ENCODE assay signal across 8 cellular contexts in genomic region chr3:98521897-98522537, GRCh38. TPM values are rescaled to one million over a fixed set of nuclear protein-coding genes. Genes with fewer than 3 reads are reported as not detected.
DNase-seq lines count a peak whose midpoint lies in the region; ATAC-seq and TF ChIP-seq lines count a peak whose summit lies in the region.

No MANE protein-coding gene starts in this region.

- H3K4me3 Mint-ChIP-seq in activated naive CD8-positive, alpha-beta T cell treated with anti-CD3 and anti-CD28 coated beads, Interleukin-2, amount 10 ng/mL, durations not matched to agents 7 days and 5 days = peak overlapping the region; percentile 99

- H3K4me1 ChIP-seq in SJCRH30 = peaks cover 6% of the 10 kb centered on the region; the same call in 1 of the 2 replicates
- H3K4me1 ChIP-seq in cardiac muscle cell (ENCODE audit: low read depth) = peaks cover 4% of the 10 kb centered on the region
- H3K4me1 ChIP-seq in aorta (ENCODE audit: control insufficient read depth in 1 of 2, insufficient read depth in 2 of 2, low read length in 2 of 2) = peaks cover 1 to 7% of the 10 kb centered on the region in 2 donors

- POLR2A ChIA-PET in activated naive CD8-positive, alpha-beta T cell treated with anti-CD3 and anti-CD28 coated beads, Interleukin-2, amount 10 ng/mL, durations not matched to agents 7 days and 5 days (lab: Charles Lee) = interaction anchor here (0.6 to 6.0 kb wide), 20 partner anchors 10 to 71 kb away, joined by 3 to 92 read pairs (median 6); partner anchors contain the start of genes CPOX and GPR15

- no peaks in the 10 kb centered on the region for H3K27me3 ChIP-seq in SJCRH30
- H3K27me3 ChIP-seq in cardiac muscle cell = no peaks in the 10 kb centered on the region
- no peaks in the 10 kb centered on the region for H3K27me3 ChIP-seq in aorta (ENCODE audit: control insufficient read depth in 1 of 2, insufficient read depth in 2 of 2, low read length in 1 of 2)

- H3K4me1 Mint-ChIP-seq in activated naive CD8-positive, alpha-beta T cell treated with anti-CD3 and anti-CD28 coated beads, Interleukin-2, amount 10 ng/mL, durations not matched to agents 7 days and 5 days = peaks cover 51% of the 10 kb centered on the region

- DNase-seq in COLO668 (lab: John Stamatoyannopoulos, UW; ENCODE audit: unreplicated experiment) (peak; percentile 26), SJCRH30 (peak; percentile 44 to 67), cardiac muscle cell (ENCODE audit: low read depth in 1 of 2, low spot score in 1 of 2) (peak; percentile 57 to 74), pons (ENCODE audit: low spot score) (peak; percentile 66), aorta (no peak)
- no peak for DNase-seq in activated naive CD8-positive, alpha-beta T cell treated with anti-CD3 and anti-CD28 coated beads, Interleukin-2, amount 10 ng/mL, durations not matched to agents 7 days and 5 days

- H3K27me3 Mint-ChIP-seq in activated naive CD8-positive, alpha-beta T cell treated with anti-CD3 and anti-CD28 coated beads, Interleukin-2, amount 10 ng/mL, durations not matched to agents 7 days and 5 days = no peaks in the 10 kb centered on the region

- H3K9me3 Mint-ChIP-seq in activated naive CD8-positive, alpha-beta T cell treated with anti-CD3 and anti-CD28 coated beads, Interleukin-2, amount 10 ng/mL, durations not matched to agents 7 days and 5 days = peaks cover 3% of the 10 kb centered on the region

- TF ChIP-seq CTCF in cardiac muscle cell (IDR thresholded peaks at IDR 0.05; ENCODE audit: low read depth, low read length) = no peak

- H3K27ac Mint-ChIP-seq in activated naive CD8-positive, alpha-beta T cell treated with anti-CD3 and anti-CD28 coated beads, Interleukin-2, amount 10 ng/mL, durations not matched to agents 7 days and 5 days = peak overlapping the region; percentile 98

- 1% methylated on average over 16 of the region's 16 CpGs for WGBS in aorta, 2 donors

- H3K4me3 ChIP-seq in SJCRH30 (peak overlapping the region; percentile 79), cardiac muscle cell (peak overlapping the region; percentile 64), aorta (ENCODE audit: low read length in 2 of 2) (peak overlapping the region; percentile 83 to 92)

- H3K36me3 ChIP-seq in SJCRH30 (peaks cover 33% of the 10 kb centered on the region), cardiac muscle cell (peaks cover 2% of the 10 kb centered on the region), aorta (ENCODE audit: control insufficient read depth in 1 of 2, insufficient read depth in 2 of 2, low read length in 1 of 2) (no peaks in the 10 kb centered on the region)

- peak overlapping the region; percentile 81 for H3K27ac ChIP-seq in SJCRH30
- peak overlapping the region; percentile 83 for H3K27ac ChIP-seq in cardiac muscle cell
- H3K27ac ChIP-seq in aorta (ENCODE audit: low read depth in 1 of 2, low read length in 2 of 2) = peak overlapping the region; percentile 91 to 99

- H3K9me3 ChIP-seq in SJCRH30 (replicated peaks) = no peaks in the 10 kb centered on the region
- no peaks in the 10 kb centered on the region for H3K9me3 ChIP-seq in cardiac muscle cell (ENCODE audit: low read depth)
- no peaks in the 10 kb centered on the region for H3K9me3 ChIP-seq in aorta (ENCODE audit: control insufficient read depth, low read length)

- peaks cover 70% of the 10 kb centered on the region for H3K36me3 Mint-ChIP-seq in activated naive CD8-positive, alpha-beta T cell treated with anti-CD3 and anti-CD28 coated beads, Interleukin-2, amount 10 ng/mL, durations not matched to agents 7 days and 5 days

- intact Hi-C loops in aorta (cut with DNase I) = no loop called here

- ATAC-seq in GM19468 (IDR thresholded peaks at IDR 0.05; ENCODE audit: extremely low read depth, unreplicated experiment) (peak; percentile 17), HG03575 (IDR thresholded peaks at IDR 0.05; ENCODE audit: extremely low read depth, insufficient number of reproducible peaks, low FRiP score, unreplicated experiment) (peak; percentile 19), aorta (ENCODE audit: low FRiP score) (peak; percentile 62)
- peak; percentile 42 for ATAC-seq in activated naive CD8-positive, alpha-beta T cell treated with anti-CD3 and anti-CD28 coated beads, Interleukin-2, amount 10 ng/mL, durations not matched to agents 7 days and 5 days (ENCODE audit: low read depth)

RNA-seq across cellular contexts. Expression of gene CLDND1, which starts 0.7 kb away (rescaled TPM):
- total RNA-seq in SJCRH30 (2014; rRNA removed; shearing (Covaris generic)) = 132 and 147 TPM in 2 replicates
- total RNA-seq in activated naive CD8-positive, alpha-beta T cell treated with anti-CD3 and anti-CD28 coated beads, Interleukin-2, amount 10 ng/mL, durations not matched to agents 7 days and 5 days = 100 to 1,000 TPM; 534 to 542 TPM
- 70.1 and 83.9 TPM in 2 replicates for total RNA-seq in cardiac muscle cell
- 59.6 and 81.4 TPM in 2 replicates for polyA plus RNA-seq in cardiac muscle cell
- total RNA-seq in aorta = 100 to 1,000 TPM; 114 to 132 TPM
- 100 to 1,000 TPM; 106 to 112 TPM for polyA plus RNA-seq in aorta

RNA-seq across cellular contexts. Expression of gene GPR15, which starts 9.8 kb away (rescaled TPM):
- total RNA-seq in SJCRH30 (2014; rRNA removed; shearing (Covaris generic)) = not detected in 2 replicates
- 10 to 100 TPM; 40.6 to 44.1 TPM for total RNA-seq in activated naive CD8-positive, alpha-beta T cell treated with anti-CD3 and anti-CD28 coated beads, Interleukin-2, amount 10 ng/mL, durations not matched to agents 7 days and 5 days
- total RNA-seq in cardiac muscle cell = not detected in 2 replicates
- not detected in 2 replicates for polyA plus RNA-seq in cardiac muscle cell
- total RNA-seq in aorta = not detected
- polyA plus RNA-seq in aorta = not detected

RNA-seq across cellular contexts. Expression of gene OR5K2, which starts 24.5 kb away (rescaled TPM):
- total RNA-seq in SJCRH30 (2014; rRNA removed; shearing (Covaris generic)) = 0.12 TPM in 1 of 2 replicates, not detected in the other
- total RNA-seq in activated naive CD8-positive, alpha-beta T cell treated with anti-CD3 and anti-CD28 coated beads, Interleukin-2, amount 10 ng/mL, durations not matched to agents 7 days and 5 days = not detected
- total RNA-seq in cardiac muscle cell (not detected in 2 replicates), aorta (not detected)
- polyA plus RNA-seq in cardiac muscle cell (not detected in 2 replicates), aorta (not detected)

RNA-seq across cellular contexts. Expression of gene OR5K1, which starts 59.0 kb away (rescaled TPM):
- total RNA-seq in SJCRH30 (2014; rRNA removed; shearing (Covaris generic)) = not detected in 2 replicates
- not detected for total RNA-seq in activated naive CD8-positive, alpha-beta T cell treated with anti-CD3 and anti-CD28 coated beads, Interleukin-2, amount 10 ng/mL, durations not matched to agents 7 days and 5 days
- total RNA-seq in cardiac muscle cell = not detected in 2 replicates
- not detected in 2 replicates for polyA plus RNA-seq in cardiac muscle cell
- not detected for total RNA-seq in aorta
- not detected for polyA plus RNA-seq in aorta

Comparison
In these comparisons a context has a peak if more than half of its experiments do, and no peak if none do; other contexts are left out.
1. DNase-seq: peak in COLO668 (single experiment), SJCRH30 (2 of 2), cardiac muscle cell (2 of 2) and pons (single experiment); none in activated naive CD8-positive, alpha-beta T cell treated with anti-CD3 and anti-CD28 coated beads, Interleukin-2, amount 10 ng/mL, durations not matched to agents 7 days and 5 days (single experiment) and aorta (0 of 2).
2. RNA of gene GPR15, which starts 9.8 kb away (total RNA-seq): 40.6 to 44.1 TPM in activated naive CD8-positive, alpha-beta T cell treated with anti-CD3 and anti-CD28 coated beads, Interleukin-2, amount 10 ng/mL, durations not matched to agents 7 days and 5 days; not detected in aorta, not detected in SJCRH30 and not detected in cardiac muscle cell; every median in the first group is over 10 times any median in the second.
3. Peak in every context shown above with its lines, with median percentiles within 50 percentile points of each other: ATAC-seq, H3K27ac ChIP-seq and H3K4me3 ChIP-seq.